ENCODE assay signal across 1 cellular context in the genomic region with DNA sequence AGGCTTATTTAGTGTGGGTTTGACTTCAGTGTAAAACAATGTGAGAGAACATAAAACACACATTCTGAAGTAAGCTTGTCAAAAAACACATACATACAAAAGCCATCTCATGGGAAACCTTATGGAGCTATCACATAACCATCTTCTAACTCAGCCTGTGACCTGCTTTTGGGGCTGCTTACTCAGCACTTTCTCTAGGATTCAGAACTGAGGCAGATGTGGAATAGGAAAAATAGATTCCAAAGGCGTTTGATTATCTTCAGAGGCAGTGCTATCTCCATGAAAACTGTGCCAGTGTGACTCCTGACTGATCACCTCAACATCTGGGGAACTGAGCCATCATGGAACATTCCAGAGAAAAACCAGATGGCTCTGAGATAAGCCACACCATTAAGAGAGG.
TF ChIP-seq lines count a peak whose summit lies in the region.

No MANE protein-coding gene starts in this region.

TF ChIP-seq in K562, 482 proteins besides CTCF, POLR2A, EP300 and RAD21:
- TF ChIP-seq MAFF (IDR thresholded peaks at IDR 0.05; ENCODE audit: low read length) (peak; percentile 91), MAFG (tag; conservative IDR thresholded peaks at IDR 0.05) (peak; percentile 92), PRPF4 (IDR thresholded peaks at IDR 0.05; ENCODE audit: insufficient read depth, low read depth, low read length, poor library complexity, severe bottlenecking) (no peak), ZNF274 (IDR thresholded peaks at IDR 0.05; ENCODE audit: borderline replicate concordance, low read depth, low read length) (no peak), ZNF24 (IDR thresholded peaks at IDR 0.05) (no peak), ZKSCAN3 (CRISPR knock-in tag; IDR thresholded peaks at IDR 0.05) (no peak), ZNF316 (IDR thresholded peaks at IDR 0.05) (peak; percentile 92), C11orf30 (IDR thresholded peaks at IDR 0.05; ENCODE audit: low read depth) (peak; percentile 86), MAFK (IDR thresholded peaks at IDR 0.05; ENCODE audit: low read length) (peak; percentile 87)
